21 cellular contexts compared by ENCODE assay signal in the genomic region with DNA sequence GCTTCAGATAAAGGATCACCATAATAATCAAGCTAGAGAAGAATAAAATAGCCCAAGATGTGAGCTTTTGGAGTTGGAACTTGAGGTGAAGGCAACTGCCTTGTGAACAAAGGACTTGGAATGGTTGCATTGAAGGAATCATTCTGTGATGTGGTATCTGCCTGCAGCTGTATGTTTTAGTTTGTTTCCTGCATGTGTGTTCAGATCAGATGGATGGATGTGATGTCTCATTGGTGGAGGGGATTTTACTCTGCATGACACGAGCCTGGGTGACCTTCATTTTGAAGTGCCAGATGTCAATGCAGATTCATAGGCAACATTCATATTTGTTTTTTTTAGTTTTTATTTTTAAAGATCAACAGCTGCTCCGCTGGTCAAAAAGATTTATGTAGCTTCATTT.
"Had no signal": no experiment of that assay in that cellular context is flagged by ENCODE, and none has a peak within 500 bp of the region (broad histone marks: within the 10 kb centered on the region; RNA-seq: fewer than 3 reads in every experiment).

No MANE protein-coding gene starts in this region.

- DNase-seq: Karpas-422; KG1; MG63; NCI-H1092; NCI-H1105 treated with DMSO at 0.1 percent for 48 hours; NCI-H1417 treated with DMSO at 0.1 percent for 48 hours; NCI-H146; NCI-H187 treated with DMSO at 0.1 percent for 48 hours; NCI-H2029 treated with DMSO at 0.1 percent for 48 hours; NCI-H2171; NCI-H226; NCI-H446; NCI-H510A; NCI-H524 treated with DMSO at 0.1 percent for 48 hours; NCI-H69; NCI-H774; NK-92 treated with Interleukin-12 subunit alpha and Interleukin-12 subunit beta, amount 100 ng/mL, for 24 hours; PC-3; SHP77 had no signal

- H3K4me3 ChIP-seq: MG63 had no signal

- H3K27ac ChIP-seq: RWPE1 had no signal

- H3K9me3 ChIP-seq: MG63 had no signal

- ATAC-seq: Panc1, PC-3 had no signal

- H3K27me3 ChIP-seq: MG63 had no signal
